Comparison of ENCODE assay signal across 9 cellular contexts in the genomic region with DNA sequence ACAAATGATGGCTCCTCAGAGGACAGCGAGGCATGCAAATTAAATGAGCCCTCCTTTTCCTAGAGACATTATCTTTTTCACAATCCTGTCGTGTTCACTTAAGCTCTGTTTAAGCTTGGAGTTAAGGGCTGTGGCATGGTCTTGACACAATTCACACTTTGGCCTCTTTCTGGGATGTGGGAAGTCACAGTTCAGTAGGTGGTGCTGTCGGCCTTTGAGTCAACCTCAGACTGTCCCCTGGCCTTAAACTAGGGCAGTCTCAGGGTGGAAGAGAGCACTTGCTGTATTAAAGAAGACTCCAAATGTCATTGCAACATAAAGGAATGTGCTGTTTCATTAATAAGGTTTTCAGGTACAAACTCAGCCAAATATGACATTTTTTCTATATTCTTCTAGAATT.
DNase-seq lines count a peak whose midpoint lies in the region; ATAC-seq and TF ChIP-seq lines count a peak whose summit lies in the region.
"Had no signal": no experiment of that assay in that cellular context is flagged by ENCODE, and none has a peak within 500 bp of the region (broad histone marks: within the 10 kb centered on the region; RNA-seq: fewer than 3 reads in every experiment).

No MANE protein-coding gene starts in this region.

- H3K27ac ChIP-seq in left ventricle myocardium inferior (replicated peaks): no peak overlapping the region
- H3K27ac ChIP-seq: HL-60 had no signal

- H3K4me1 Mint-ChIP-seq in stimulated activated naive B cell treated with anti-CD40 and anti-IgM and Interleukin-4, amounts not matched to agents 10 μg/mL and 1 μg/mL and 100 μg/mL, for 72 hours: peaks cover 16% of the 10 kb centered on the region in 2 donors
- peaks cover 22% of the 10 kb centered on the region for H3K4me1 Mint-ChIP-seq in T-helper 17 cell

- peaks cover 57 to 68% of the 10 kb centered on the region in 2 donors for H3K27me3 Mint-ChIP-seq in stimulated activated naive B cell treated with anti-CD40 and anti-IgM and Interleukin-4, amounts not matched to agents 10 μg/mL and 1 μg/mL and 100 μg/mL, for 72 hours
- H3K27me3 Mint-ChIP-seq in T-helper 17 cell: peaks cover 53% of the 10 kb centered on the region

- H3K4me3 ChIP-seq in left ventricle myocardium inferior: no peak overlapping the region

- DNase-seq in COLO829 (ENCODE audit: low spot score): peak; percentile 42
- DNase-seq in RPMI7951 (ENCODE audit: low read depth): peak; percentile 28
- no peak for DNase-seq in left ventricle myocardium inferior
- DNase-seq in stimulated activated naive B cell treated with anti-CD40 and anti-IgM and Interleukin-4, amounts not matched to agents 10 μg/mL and 1 μg/mL and 100 μg/mL, for 72 hours: no peak
- no peak for DNase-seq in T-helper 17 cell

- intact Hi-C loops in left ventricle myocardium inferior (cut with micrococcal nuclease): no loop called here

- H3K36me3 ChIP-seq in left ventricle myocardium inferior: no peaks in the 10 kb centered on the region

- H3K4me1 ChIP-seq in left ventricle myocardium inferior: peaks cover 10% of the 10 kb centered on the region

- peaks cover 0 to 1% of the 10 kb centered on the region in 2 donors for H3K9me3 Mint-ChIP-seq in stimulated activated naive B cell treated with anti-CD40 and anti-IgM and Interleukin-4, amounts not matched to agents 10 μg/mL and 1 μg/mL and 100 μg/mL, for 72 hours

- H3K27me3 ChIP-seq in left ventricle myocardium inferior (ENCODE audit: low read depth): peaks cover 13% of the 10 kb centered on the region

- H3K9me3 ChIP-seq in left ventricle myocardium inferior (replicated peaks) (no peaks in the 10 kb centered on the region), T-helper 17 cell (ENCODE audit: control insufficient read depth, low read length, poor library complexity, severe bottlenecking) (no peaks in the 10 kb centered on the region)

- H3K4me3 Mint-ChIP-seq in stimulated activated naive B cell treated with anti-CD40 and anti-IgM and Interleukin-4, amounts not matched to agents 10 μg/mL and 1 μg/mL and 100 μg/mL, for 72 hours: no peak overlapping the region
- H3K4me3 Mint-ChIP-seq in T-helper 17 cell: no peak overlapping the region

- no peaks in the 10 kb centered on the region for H3K36me3 Mint-ChIP-seq in stimulated activated naive B cell treated with anti-CD40 and anti-IgM and Interleukin-4, amounts not matched to agents 10 μg/mL and 1 μg/mL and 100 μg/mL, for 72 hours
- peaks cover 3% of the 10 kb centered on the region for H3K36me3 Mint-ChIP-seq in T-helper 17 cell (ENCODE audit: low read depth)

- ATAC-seq in GM18520 (IDR thresholded peaks at IDR 0.05; ENCODE audit: unreplicated experiment) (peak; percentile 36), HG03039 (IDR thresholded peaks at IDR 0.05; ENCODE audit: unreplicated experiment) (peak; percentile 52), HG03025 (IDR thresholded peaks at IDR 0.05; ENCODE audit: low FRiP score, unreplicated experiment) (no peak), T-helper 17 cell (no peak)
- ATAC-seq in stimulated activated naive B cell treated with anti-CD40 and anti-IgM and Interleukin-4, amounts not matched to agents 10 μg/mL and 1 μg/mL and 100 μg/mL, for 72 hours (replicated peaks): peak; percentile 66 to 67

- peak; percentile 54 for TF ChIP-seq CTCF in left ventricle myocardium inferior (IDR thresholded peaks at IDR 0.05; ENCODE audit: borderline replicate concordance)

- no peak overlapping the region for H3K27ac Mint-ChIP-seq in stimulated activated naive B cell treated with anti-CD40 and anti-IgM and Interleukin-4, amounts not matched to agents 10 μg/mL and 1 μg/mL and 100 μg/mL, for 72 hours
- H3K27ac Mint-ChIP-seq in T-helper 17 cell: no peak overlapping the region

Comparison
In these comparisons a context has a peak if more than half of its experiments do, and no peak if none do; other contexts are left out.
1. DNase-seq: peak in COLO829 (single experiment) and RPMI7951 (single experiment); none in left ventricle myocardium inferior (single experiment), stimulated activated naive B cell treated with anti-CD40 and anti-IgM and Interleukin-4, amounts not matched to agents 10 μg/mL and 1 μg/mL and 100 μg/mL, for 72 hours (single experiment) and T-helper 17 cell (0 of 3).
2. ATAC-seq: peak in GM18520 (single experiment), HG03039 (single experiment) and stimulated activated naive B cell treated with anti-CD40 and anti-IgM and Interleukin-4, amounts not matched to agents 10 μg/mL and 1 μg/mL and 100 μg/mL, for 72 hours (2 of 2); none in HG03025 (single experiment) and T-helper 17 cell (single experiment).